Comparison of ENCODE assay signal across 12 cellular contexts in the genomic region with DNA sequence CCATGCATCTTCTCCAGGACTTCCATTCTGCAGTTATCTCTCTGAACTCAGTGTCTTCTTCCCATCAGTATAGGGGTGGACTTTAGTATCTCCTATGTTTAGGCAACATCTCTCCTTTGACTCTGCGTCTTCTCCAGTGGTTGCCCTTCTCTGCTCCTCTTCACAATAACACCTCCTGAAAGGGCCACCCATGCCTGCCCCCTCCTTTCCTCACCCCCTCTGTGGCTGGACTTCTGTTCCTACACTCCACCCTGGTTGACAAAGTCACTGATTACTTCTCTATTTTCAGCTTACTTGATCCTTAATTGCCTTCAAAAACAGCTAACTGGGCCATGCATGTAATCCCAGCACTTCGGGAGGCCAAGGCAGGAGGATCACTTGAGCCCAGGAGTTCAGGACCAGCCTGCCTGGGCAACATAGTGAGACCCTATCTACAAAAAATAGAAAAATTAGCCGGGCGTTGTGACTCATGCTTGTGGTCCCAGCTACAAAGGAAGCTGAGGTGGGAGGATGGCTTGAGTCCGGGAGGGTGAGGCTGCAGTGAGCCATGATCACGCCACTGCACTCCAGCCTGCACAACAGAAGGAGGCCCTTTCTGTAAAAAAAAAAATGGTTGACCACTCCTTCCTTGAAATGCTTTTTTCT. TPM values are rescaled to one million over a fixed set of nuclear protein-coding genes. Genes with fewer than 3 reads are reported as not detected.
DNase-seq lines count a peak whose midpoint lies in the region; ATAC-seq and TF ChIP-seq lines count a peak whose summit lies in the region.
"Had no signal": no experiment of that assay in that cellular context is flagged by ENCODE, and none has a peak within 500 bp of the region (broad histone marks: within the 10 kb centered on the region; RNA-seq: fewer than 3 reads in every experiment).

No MANE protein-coding gene starts in this region.

- intact Hi-C loops in lower lobe of right lung (cut with DNase I) = no loop called here

- no peak overlapping the region for H3K4me3 ChIP-seq in lower lobe of right lung
- H3K4me3 ChIP-seq: right lobe of liver had no signal

- DNase-seq in Caki2 (ENCODE audit: low read depth) (peak; percentile 15), KBM-7 (peak; percentile 72), lower lobe of right lung (no peak), cerebellar nuclear complex (lab: John Stamatoyannopoulos, UW) (no peak), occipital lobe (lab: John Stamatoyannopoulos, UW) (no peak)
- DNase-seq in activated naive CD4-positive, alpha-beta T cell treated with anti-CD3 and anti-CD28 coated beads, Interleukin-2, amount 10 ng/mL, durations not matched to agents 7 days and 5 days = no peak
- DNase-seq: activated CD4-positive, CD25-positive, alpha-beta regulatory T cell treated with anti-CD3 and anti-CD28 coated beads, Interleukin-2, amount 50 U/mL, for 72 hours; DMS79 treated with DMSO at 0.1 percent for 48 hours; effector CD8-positive, alpha-beta T cell; right lobe of liver had no signal

- peaks cover 46% of the 10 kb centered on the region for H3K36me3 Mint-ChIP-seq in activated naive CD4-positive, alpha-beta T cell treated with anti-CD3 and anti-CD28 coated beads, Interleukin-2, amount 10 ng/mL, durations not matched to agents 7 days and 5 days

- peaks cover 62% of the 10 kb centered on the region for H3K36me3 ChIP-seq in lower lobe of right lung
- H3K36me3 ChIP-seq: right lobe of liver had no signal

- peak overlapping the region; percentile 40 for H3K27ac Mint-ChIP-seq in activated naive CD4-positive, alpha-beta T cell treated with anti-CD3 and anti-CD28 coated beads, Interleukin-2, amount 10 ng/mL, durations not matched to agents 7 days and 5 days

- peaks cover 35% of the 10 kb centered on the region for H3K4me1 ChIP-seq in lower lobe of right lung
- H3K4me1 ChIP-seq: right lobe of liver had no signal

- peaks cover 22% of the 10 kb centered on the region for H3K4me1 Mint-ChIP-seq in activated naive CD4-positive, alpha-beta T cell treated with anti-CD3 and anti-CD28 coated beads, Interleukin-2, amount 10 ng/mL, durations not matched to agents 7 days and 5 days

- no peak overlapping the region for H3K27ac ChIP-seq in lower lobe of right lung
- H3K27ac ChIP-seq: right lobe of liver had no signal

- no peak for TF ChIP-seq CTCF in lower lobe of right lung (IDR thresholded peaks at IDR 0.05)

- H3K4me3 Mint-ChIP-seq in activated naive CD4-positive, alpha-beta T cell treated with anti-CD3 and anti-CD28 coated beads, Interleukin-2, amount 10 ng/mL, durations not matched to agents 7 days and 5 days = no peak overlapping the region

- H3K27me3 Mint-ChIP-seq in activated naive CD4-positive, alpha-beta T cell treated with anti-CD3 and anti-CD28 coated beads, Interleukin-2, amount 10 ng/mL, durations not matched to agents 7 days and 5 days = no peaks in the 10 kb centered on the region

- CTCF ChIA-PET in activated naive CD4-positive, alpha-beta T cell treated with anti-CD3 and anti-CD28 coated beads, Interleukin-2, amount 10 ng/mL, durations not matched to agents 7 days and 5 days (lab: Charles Lee) = interaction anchor here (1.2 to 1.6 kb wide), 3 partner anchors 8 to 96 kb away, joined by 3 to 4 read pairs (median 4); no protein-coding TSS in a partner anchor

- in situ Hi-C loops in Caki2 (cut with HindIII; ENCODE audit: low pct_unique_long_range_greater_than_20kb, low sequenced_read_pairs) (no loop called here), KBM-7 (cut with MboI; ENCODE audit: low pct_unique_long_range_greater_than_20kb, low sequenced_read_pairs) (no loop called here)

- H3K9me3 Mint-ChIP-seq in activated naive CD4-positive, alpha-beta T cell treated with anti-CD3 and anti-CD28 coated beads, Interleukin-2, amount 10 ng/mL, durations not matched to agents 7 days and 5 days = no peaks in the 10 kb centered on the region

- H3K9me3 ChIP-seq in lower lobe of right lung = no peaks in the 10 kb centered on the region
- H3K9me3 ChIP-seq: right lobe of liver had no signal

- no peaks in the 10 kb centered on the region for H3K27me3 ChIP-seq in lower lobe of right lung (ENCODE audit: low read depth)
- H3K27me3 ChIP-seq: right lobe of liver had no signal

- ATAC-seq in lower lobe of right lung (peak; percentile 60 to 68), HG02571 (IDR thresholded peaks at IDR 0.05; ENCODE audit: unreplicated experiment) (no peak), HG02678 (IDR thresholded peaks at IDR 0.05; ENCODE audit: unreplicated experiment) (no peak)

RNA-seq across cellular contexts. Expression of gene SRGN, which starts 13.7 kb away (rescaled TPM):
- 288 and 293 TPM in 2 replicates for total RNA-seq in Caki2 (2014; rRNA removed; shearing (Covaris generic); ENCODE audit: low replicate concordance)
- total RNA-seq in lower lobe of right lung (232 TPM), occipital lobe (24.8 TPM)

RNA-seq across cellular contexts. Expression of gene VPS26A, which starts 22.4 kb away (rescaled TPM):
- 20.1 and 25.2 TPM in 2 replicates for total RNA-seq in Caki2 (2014; rRNA removed; shearing (Covaris generic); ENCODE audit: low replicate concordance)
- 51.2 TPM for total RNA-seq in lower lobe of right lung
- 56.6 TPM for total RNA-seq in occipital lobe

Comparison
In these comparisons a context has a peak if more than half of its experiments do, and no peak if none do; other contexts are left out.
1. DNase-seq: peak in Caki2 (single experiment) and KBM-7 (single experiment); none in activated naive CD4-positive, alpha-beta T cell treated with anti-CD3 and anti-CD28 coated beads, Interleukin-2, amount 10 ng/mL, durations not matched to agents 7 days and 5 days (single experiment), lower lobe of right lung (single experiment), cerebellar nuclear complex (0 of 2) and occipital lobe (single experiment).
2. ATAC-seq: peak in lower lobe of right lung (2 of 2); none in HG02571 (single experiment) and HG02678 (single experiment).